1 cellular context compared by ENCODE assay signal in genomic region chr3:158776531-158776930, GRCh38.
TF ChIP-seq lines count a peak whose summit lies in the region.

No MANE protein-coding gene starts in this region.

TF ChIP-seq in HepG2, 621 proteins besides CTCF, POLR2A, EP300 and RAD21:
- TF ChIP-seq MXD4 (CRISPR knock-in tag; IDR thresholded peaks at IDR 0.05) (no peak), GTF3A (CRISPR knock-in tag; conservative IDR thresholded peaks at IDR 0.05) (no peak), ZNF646 (CRISPR knock-in tag; IDR thresholded peaks at IDR 0.05) (no peak)
- TF ChIP-seq, protein P1, sequence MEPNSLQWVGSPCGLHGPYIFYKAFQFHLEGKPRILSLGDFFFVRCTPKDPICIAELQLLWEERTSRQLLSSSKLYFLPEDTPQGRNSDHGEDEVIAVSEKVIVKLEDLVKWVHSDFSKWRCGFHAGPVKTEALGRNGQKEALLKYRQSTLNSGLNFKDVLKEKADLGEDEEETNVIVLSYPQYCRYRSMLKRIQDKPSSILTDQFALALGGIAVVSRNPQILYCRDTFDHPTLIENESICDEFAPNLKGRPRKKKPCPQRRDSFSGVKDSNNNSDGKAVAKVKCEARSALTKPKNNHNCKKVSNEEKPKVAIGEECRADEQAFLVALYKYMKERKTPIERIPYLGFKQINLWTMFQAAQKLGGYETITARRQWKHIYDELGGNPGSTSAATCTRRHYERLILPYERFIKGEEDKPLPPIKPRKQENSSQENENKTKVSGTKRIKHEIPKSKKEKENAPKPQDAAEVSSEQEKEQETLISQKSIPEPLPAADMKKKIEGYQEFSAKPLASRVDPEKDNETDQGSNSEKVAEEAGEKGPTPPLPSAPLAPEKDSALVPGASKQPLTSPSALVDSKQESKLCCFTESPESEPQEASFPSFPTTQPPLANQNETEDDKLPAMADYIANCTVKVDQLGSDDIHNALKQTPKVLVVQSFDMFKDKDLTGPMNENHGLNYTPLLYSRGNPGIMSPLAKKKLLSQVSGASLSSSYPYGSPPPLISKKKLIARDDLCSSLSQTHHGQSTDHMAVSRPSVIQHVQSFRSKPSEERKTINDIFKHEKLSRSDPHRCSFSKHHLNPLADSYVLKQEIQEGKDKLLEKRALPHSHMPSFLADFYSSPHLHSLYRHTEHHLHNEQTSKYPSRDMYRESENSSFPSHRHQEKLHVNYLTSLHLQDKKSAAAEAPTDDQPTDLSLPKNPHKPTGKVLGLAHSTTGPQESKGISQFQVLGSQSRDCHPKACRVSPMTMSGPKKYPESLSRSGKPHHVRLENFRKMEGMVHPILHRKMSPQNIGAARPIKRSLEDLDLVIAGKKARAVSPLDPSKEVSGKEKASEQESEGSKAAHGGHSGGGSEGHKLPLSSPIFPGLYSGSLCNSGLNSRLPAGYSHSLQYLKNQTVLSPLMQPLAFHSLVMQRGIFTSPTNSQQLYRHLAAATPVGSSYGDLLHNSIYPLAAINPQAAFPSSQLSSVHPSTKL (CRISPR knock-in tag; IDR thresholded peaks at IDR 0.05): no peak
